19 cellular contexts compared by ENCODE assay signal in genomic region chr3:124586126-124587052, GRCh38.
DNase-seq lines count a peak whose midpoint lies in the region; ATAC-seq and TF ChIP-seq lines count a peak whose summit lies in the region.
"Had no signal": no experiment of that assay in that cellular context is flagged by ENCODE, and none has a peak within 500 bp of the region (broad histone marks: within the 10 kb centered on the region; RNA-seq: fewer than 3 reads in every experiment).

No MANE protein-coding gene starts in this region.

- H3K4me3 Mint-ChIP-seq in CD4-positive, alpha-beta memory T cell = peak overlapping the region; percentile 14 to 92 (median 88)
- H3K4me3 Mint-ChIP-seq in nephron progenitor cell = peak overlapping the region; percentile 85

- H3K4me1 ChIP-seq in CD4-positive, alpha-beta memory T cell (ENCODE audit: insufficient read depth, low read length) = peaks cover 36% of the 10 kb centered on the region
- H3K4me1 ChIP-seq in upper lobe of right lung = peaks cover 9% of the 10 kb centered on the region

- H3K9me3 ChIP-seq in CD4-positive, alpha-beta memory T cell (ENCODE audit: control insufficient read depth in 1 of 2, low read length in 2 of 2) = no peaks in the 10 kb centered on the region
- H3K9me3 ChIP-seq in upper lobe of right lung = no peaks in the 10 kb centered on the region
- H3K9me3 ChIP-seq: Peyer's patch had no signal

- no peak for DNase-seq in CD4-positive, alpha-beta memory T cell
- peak; percentile 44 for DNase-seq in RPMI8226
- no peak for DNase-seq in left ventricle myocardium superior
- peak; percentile 30 for DNase-seq in nephron progenitor cell
- DNase-seq in activated CD8-positive, alpha-beta memory T cell treated with anti-CD3 and anti-CD28 coated beads, Interleukin-2, amount 50 U/mL, for 4 hours = no peak
- DNase-seq in 8988T = no peak
- DNase-seq in upper lobe of right lung = no peak
- DNase-seq: activated CD4-positive, CD25-positive, alpha-beta regulatory T cell; activated naive CD8-positive, alpha-beta T cell treated with anti-CD3 and anti-CD28 coated beads, Interleukin-2, amount 10 ng/mL, durations not matched to agents 7 days and 5 days; cerebellar nuclear complex; NCI-H2029 treated with DMSO at 0.1 percent for 48 hours; NCI-H69; occipital lobe; stimulated activated naive CD4-positive, alpha-beta T cell treated with Interleukin-2 at 50 U/mL for 16 hours; T-cell had no signal

- CTCF ChIA-PET in CD4-positive, alpha-beta memory T cell (lab: Charles Lee; ENCODE audit: partially characterized antibody) = no interaction called here

- ATAC-seq in left ventricle myocardium superior = peak; percentile 24
- no peak for ATAC-seq in HG03520 (IDR thresholded peaks at IDR 0.05; ENCODE audit: unreplicated experiment)
- ATAC-seq in upper lobe of right lung = no peak
- ATAC-seq: T-cell had no signal

- peaks cover 5 to 16% of the 10 kb centered on the region in 2 donors for H3K27me3 Mint-ChIP-seq in CD4-positive, alpha-beta memory T cell
- peaks cover 62% of the 10 kb centered on the region for H3K27me3 Mint-ChIP-seq in nephron progenitor cell (ENCODE audit: low read depth, poor library complexity)

- H3K27me3 ChIP-seq in CD4-positive, alpha-beta memory T cell (ENCODE audit: insufficient read depth, low read length) = no peaks in the 10 kb centered on the region
- H3K27me3 ChIP-seq in upper lobe of right lung = no peaks in the 10 kb centered on the region
- H3K27me3 ChIP-seq: Peyer's patch had no signal

- H3K36me3 Mint-ChIP-seq in CD4-positive, alpha-beta memory T cell = no peaks in the 10 kb centered on the region
- H3K36me3 Mint-ChIP-seq in nephron progenitor cell (ENCODE audit: low read depth) = peaks cover 13% of the 10 kb centered on the region
- H3K36me3 Mint-ChIP-seq: T-cell had no signal

- H3K27ac ChIP-seq in CD4-positive, alpha-beta memory T cell (ENCODE audit: low read depth, low read length) = no peak overlapping the region
- no peak overlapping the region for H3K27ac ChIP-seq in upper lobe of right lung
- H3K27ac ChIP-seq: HL-60, Peyer's patch had no signal

- no peak overlapping the region for H3K4me3 ChIP-seq in CD4-positive, alpha-beta memory T cell (ENCODE audit: low read length in 2 of 2)
- no peak overlapping the region for H3K4me3 ChIP-seq in upper lobe of right lung
- H3K4me3 ChIP-seq: lung had no signal

- TF ChIP-seq CTCF in nephron progenitor cell (IDR thresholded peaks at IDR 0.05) (no peak), upper lobe of right lung (IDR thresholded peaks at IDR 0.05) (no peak)

- H3K9me3 Mint-ChIP-seq in CD4-positive, alpha-beta memory T cell = no peaks in the 10 kb centered on the region
- no peaks in the 10 kb centered on the region for H3K9me3 Mint-ChIP-seq in nephron progenitor cell
- H3K9me3 Mint-ChIP-seq: activated naive CD8-positive, alpha-beta T cell treated with anti-CD3 and anti-CD28 coated beads, Interleukin-2, amount 10 ng/mL, durations not matched to agents 7 days and 5 days; T-cell had no signal

- H3K4me1 Mint-ChIP-seq in CD4-positive, alpha-beta memory T cell = peaks cover 20 to 46% (median 30%) of the 10 kb centered on the region in 4 donors
- H3K4me1 Mint-ChIP-seq in nephron progenitor cell = peaks cover 55% of the 10 kb centered on the region

- intact Hi-C loops in CD4-positive, alpha-beta memory T cell (cut with micrococcal nuclease) = no loop called here
- intact Hi-C loops in left ventricle myocardium superior (cut with micrococcal nuclease) (no loop called here), upper lobe of right lung (cut with DNase I) (no loop called here)

- H3K27ac Mint-ChIP-seq in CD4-positive, alpha-beta memory T cell = no peak overlapping the region
- H3K27ac Mint-ChIP-seq in nephron progenitor cell = no peak overlapping the region
- H3K27ac Mint-ChIP-seq: activated naive CD8-positive, alpha-beta T cell treated with anti-CD3 and anti-CD28 coated beads, Interleukin-2, amount 10 ng/mL, durations not matched to agents 7 days and 5 days; T-cell had no signal

- POLR2A ChIA-PET in CD4-positive, alpha-beta memory T cell (lab: Charles Lee; ENCODE audit: partially characterized antibody) = no interaction called here

- no peaks in the 10 kb centered on the region for H3K36me3 ChIP-seq in CD4-positive, alpha-beta memory T cell (ENCODE audit: insufficient read depth, low read length)
- no peaks in the 10 kb centered on the region for H3K36me3 ChIP-seq in upper lobe of right lung
- H3K36me3 ChIP-seq: Peyer's patch had no signal

Comparison
In these comparisons a context has a peak if more than half of its experiments do, and no peak if none do; other contexts are left out.
1. DNase-seq: peak in RPMI8226 (single experiment) and nephron progenitor cell (single experiment); none in CD4-positive, alpha-beta memory T cell (0 of 5), left ventricle myocardium superior (single experiment), activated CD8-positive, alpha-beta memory T cell treated with anti-CD3 and anti-CD28 coated beads, Interleukin-2, amount 50 U/mL, for 4 hours (single experiment), 8988T (single experiment) and upper lobe of right lung (single experiment).